Comparison of ENCODE assay signal across 24 cellular contexts in the genomic region with DNA sequence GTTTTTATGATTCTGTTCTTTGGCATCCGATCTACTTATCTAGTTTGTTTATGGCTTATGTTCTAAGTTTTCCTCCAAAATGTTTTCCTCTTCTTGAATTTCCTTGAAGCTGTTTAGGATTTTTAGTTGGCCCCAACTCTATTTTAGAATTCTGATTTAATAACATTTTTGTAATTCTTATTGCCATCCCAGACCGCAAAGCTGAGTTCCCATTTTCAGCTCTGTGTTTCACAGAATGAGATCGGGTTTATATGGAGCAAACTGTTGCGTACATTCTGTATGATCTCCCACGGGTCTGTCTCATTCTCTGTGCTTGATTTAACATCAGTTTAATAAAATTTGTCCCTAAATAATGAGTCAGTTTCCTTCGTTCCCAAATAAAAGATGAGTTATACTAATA. TPM values are rescaled to one million over a fixed set of nuclear protein-coding genes. Genes with fewer than 3 reads are reported as not detected.
DNase-seq lines count a peak whose midpoint lies in the region; ATAC-seq, FAIRE-seq and TF ChIP-seq lines count a peak whose summit lies in the region.
"Had no signal": no experiment of that assay in that cellular context is flagged by ENCODE, and none has a peak within 500 bp of the region (broad histone marks: within the 10 kb centered on the region; RNA-seq: fewer than 3 reads in every experiment).

No MANE protein-coding gene starts in this region.

- no peak for ATAC-seq in stimulated activated naive CD8-positive, alpha-beta T cell treated with anti-CD3 and anti-CD28 coated beads, Interleukin-15, amount 100 ng/mL, for 72 hours
- ATAC-seq in T-cell (replicated peaks in 1 of 4), result no peak
- ATAC-seq in right lobe of liver, result no peak
- no peak for ATAC-seq in HepG2
- ATAC-seq in HG02588 (IDR thresholded peaks at IDR 0.05; ENCODE audit: unreplicated experiment), result no peak

- no peak overlapping the region for H2AFZ ChIP-seq in HepG2 (ENCODE audit: low read length)
- H2AFZ ChIP-seq: hepatocyte had no signal

- H3K4me1 ChIP-seq in right lobe of liver, result no peaks in the 10 kb centered on the region
- H3K4me1 ChIP-seq in HepG2 (ENCODE audit: insufficient read depth, low read length), result peaks cover 28% of the 10 kb centered on the region
- H3K4me1 ChIP-seq: right atrium auricular region had no signal

- CTCF ChIA-PET in T-cell (lab: Charles Lee) (interaction anchor here in 1 of 2 donors (0.9 kb wide), 1 partner anchor 21 kb away, joined by 3 read pairs; no protein-coding TSS in a partner anchor), HepG2 (lab: Yijun Ruan, JAX; ENCODE audit: low intra/inter-chr PET ratio, low total read pairs) (no interaction called here)

- intact Hi-C loops in right lobe of liver (cut with DNase I) (no loop called here), HepG2 (cut with micrococcal nuclease; ENCODE audit: unreplicated experiment) (no loop called here)

- peak overlapping the region; percentile 93 for H3K27ac Mint-ChIP-seq in stimulated activated naive CD8-positive, alpha-beta T cell treated with anti-CD3 and anti-CD28 coated beads, Interleukin-15, Interleukin-2, amounts not matched to agents 100 ng/mL and 50 ng/mL, for 24 hours
- peak overlapping the region in 1 of 2 donors; percentile 82 for H3K27ac Mint-ChIP-seq in stimulated activated naive CD8-positive, alpha-beta T cell treated with anti-CD3 and anti-CD28 coated beads, Interleukin-15, amount 100 ng/mL, for 72 hours
- H3K27ac Mint-ChIP-seq in T-cell, result peak overlapping the region; percentile 94 to 95

- in situ Hi-C loops in HepG2 (cut with HindIII; ENCODE audit: extremely low pct_ligation_motif_present, low pct_unique_long_range_greater_than_20kb), result loop anchor here (5.0 kb wide), 1 partner anchor 113 kb away; no protein-coding TSS in a partner anchor

- no peak overlapping the region for H3K4me2 ChIP-seq in HepG2 (ENCODE audit: low read depth, low read length)
- H3K4me2 ChIP-seq: hepatocyte had no signal

- BruUV-seq in HepG2 (replicated peaks; lab: Mats Ljungman, UMichigan), result no TSS peak

- no peak overlapping the region for H3K9ac ChIP-seq in HepG2 (ENCODE audit: insufficient read depth, low read depth, low read length)

- peak; percentile 74 for FAIRE-seq in endometrium (lab: Jason Lieb, UNC)
- FAIRE-seq in HepG2 (lab: Jason Lieb, UNC), result no peak
- FAIRE-seq: HTR-8/SVneo had no signal

- H3K36me3 ChIP-seq in right lobe of liver (no peaks in the 10 kb centered on the region), HepG2 (replicated peaks in 1 of 2; ENCODE audit: control insufficient read depth in 1 of 2, insufficient read depth in 2 of 2, low read length in 2 of 2) (peaks cover 2 to 37% of the 10 kb centered on the region in 2 experiments)
- H3K36me3 ChIP-seq: HAP-1, right atrium auricular region had no signal

- no peaks in the 10 kb centered on the region for H3K9me3 Mint-ChIP-seq in stimulated activated naive CD8-positive, alpha-beta T cell treated with anti-CD3 and anti-CD28 coated beads, Interleukin-15, Interleukin-2, amounts not matched to agents 100 ng/mL and 50 ng/mL, for 24 hours
- no peaks in the 10 kb centered on the region for H3K9me3 Mint-ChIP-seq in stimulated activated naive CD8-positive, alpha-beta T cell treated with anti-CD3 and anti-CD28 coated beads, Interleukin-15, amount 100 ng/mL, for 72 hours
- no peaks in the 10 kb centered on the region for H3K9me3 Mint-ChIP-seq in T-cell
- H3K9me3 Mint-ChIP-seq: brain had no signal

- 65% methylated on average over 6 of the region's 6 CpGs for WGBS in right lobe of liver (ENCODE audit: insufficient coverage, low coverage, low lambda C conversion rate, missing lambda C conversion rate)
- 95% methylated on average over 6 of the region's 6 CpGs for WGBS in HepG2 (ENCODE audit: low lambda C conversion rate)

- H3K79me2 ChIP-seq in HepG2 (ENCODE audit: insufficient read depth, low read length), result no peaks in the 10 kb centered on the region
- H3K79me2 ChIP-seq: hepatocyte had no signal

- H3K4me3 ChIP-seq in right lobe of liver, result no peak overlapping the region
- no peak overlapping the region for H3K4me3 ChIP-seq in HepG2 (replicated peaks in 1 of 3; ENCODE audit: insufficient read depth in 1 of 3, low read depth in 2 of 3, low read length in 3 of 3)
- H3K4me3 ChIP-seq: HAP-1, hepatocyte, right atrium auricular region, suprapubic skin had no signal

- peaks cover 46% of the 10 kb centered on the region for H3K4me1 Mint-ChIP-seq in stimulated activated naive CD8-positive, alpha-beta T cell treated with anti-CD3 and anti-CD28 coated beads, Interleukin-15, Interleukin-2, amounts not matched to agents 100 ng/mL and 50 ng/mL, for 24 hours (ENCODE audit: low read depth)
- peaks cover 61% of the 10 kb centered on the region for H3K4me1 Mint-ChIP-seq in stimulated activated naive CD8-positive, alpha-beta T cell treated with anti-CD3 and anti-CD28 coated beads, Interleukin-15, amount 100 ng/mL, for 72 hours
- H3K4me1 Mint-ChIP-seq in T-cell, result peaks cover 59 to 73% (median 73%) of the 10 kb centered on the region in 3 donors

- H4K20me1 ChIP-seq in HepG2 (ENCODE audit: insufficient read depth, low read length), result no peaks in the 10 kb centered on the region

- no peaks in the 10 kb centered on the region for H3K27me3 Mint-ChIP-seq in stimulated activated naive CD8-positive, alpha-beta T cell treated with anti-CD3 and anti-CD28 coated beads, Interleukin-15, Interleukin-2, amounts not matched to agents 100 ng/mL and 50 ng/mL, for 24 hours
- H3K27me3 Mint-ChIP-seq in stimulated activated naive CD8-positive, alpha-beta T cell treated with anti-CD3 and anti-CD28 coated beads, Interleukin-15, amount 100 ng/mL, for 72 hours, result no peaks in the 10 kb centered on the region
- no peaks in the 10 kb centered on the region for H3K27me3 Mint-ChIP-seq in T-cell
- H3K27me3 Mint-ChIP-seq: brain had no signal

- TF ChIP-seq CTCF in right lobe of liver (IDR thresholded peaks at IDR 0.05) (no peak), GM20000 (IDR thresholded peaks at IDR 0.05; ENCODE audit: extremely low read depth, missing control alignments) (no peak), HepG2 (CRISPR knock-in tag; IDR thresholded peaks at IDR 0.05) (no peak)

- no peak for TF ChIP-seq EP300 in HepG2 (IDR thresholded peaks at IDR 0.05; ENCODE audit: low read depth in 2 of 2, low read length in 2 of 2)
- TF ChIP-seq EP300 in HepG2 (CRISPR knock-in tag; IDR thresholded peaks at IDR 0.05; ENCODE audit: borderline replicate concordance), result no peak

- TF ChIP-seq RAD21 in HepG2 (CRISPR knock-in tag; IDR thresholded peaks at IDR 0.05), result no peak

- DNase-seq in stimulated activated naive CD8-positive, alpha-beta T cell treated with anti-CD3 and anti-CD28 coated beads, Interleukin-15, amount 100 ng/mL, for 72 hours, result no peak
- DNase-seq in T-cell, result no peak
- DNase-seq in right lobe of liver, result no peak
- no peak for DNase-seq in GM20000 (ENCODE audit: low spot score)
- no peak for DNase-seq in HepG2 (ENCODE audit: low spot score)
- DNase-seq: activated CD4-positive, alpha-beta T cell treated with anti-CD3 and anti-CD28 coated beads for 4 hours; activated effector memory CD4-positive, alpha-beta T cell treated with Interleukin-2 at 50 U/mL for 16 hours; DMS 273 treated with DMSO at 0.1 percent for 48 hours; dorsolateral prefrontal cortex; NCI-H2029 treated with DMSO at 0.1 percent for 48 hours; NCI-H510A treated with DMSO at 0.1 percent for 48 hours; nucleus accumbens; SHP77; stimulated activated CD4-positive, alpha-beta T cell treated with anti-CD3 and anti-CD28 coated beads, Interleukin-1b, Interleukin-23, amount 100 ng/mL, for 48 hours; T1000 had no signal

- H3K9me3 ChIP-seq in right lobe of liver (no peaks in the 10 kb centered on the region), HepG2 (ENCODE audit: low read length) (no peaks in the 10 kb centered on the region)
- H3K9me3 ChIP-seq: HAP-1, right atrium auricular region, suprapubic skin had no signal

- H3K27ac ChIP-seq in right lobe of liver (no peak overlapping the region), HepG2 (ENCODE audit: extremely low read length, insufficient read depth, low read length) (no peak overlapping the region)
- H3K27ac ChIP-seq: hepatocyte, right atrium auricular region had no signal

- no peak overlapping the region for H3K4me3 Mint-ChIP-seq in stimulated activated naive CD8-positive, alpha-beta T cell treated with anti-CD3 and anti-CD28 coated beads, Interleukin-15, Interleukin-2, amounts not matched to agents 100 ng/mL and 50 ng/mL, for 24 hours
- H3K4me3 Mint-ChIP-seq in stimulated activated naive CD8-positive, alpha-beta T cell treated with anti-CD3 and anti-CD28 coated beads, Interleukin-15, amount 100 ng/mL, for 72 hours, result peak overlapping the region in 1 of 2 donors; percentile 9
- H3K4me3 Mint-ChIP-seq in T-cell, result no peak overlapping the region

- H3K27me3 ChIP-seq in right lobe of liver (no peaks in the 10 kb centered on the region), HepG2 (ENCODE audit: control insufficient read depth in 1 of 2, insufficient read depth in 2 of 2, low read length in 2 of 2) (no peaks in the 10 kb centered on the region)
- H3K27me3 ChIP-seq: dorsolateral prefrontal cortex, hepatocyte, right atrium auricular region, suprapubic skin had no signal

- POLR2A ChIA-PET in T-cell (lab: Charles Lee), result interaction anchor here in 1 of 2 donors (1.5 kb wide), 1 partner anchor 46 kb away, joined by 3 read pairs; no protein-coding TSS in a partner anchor
- POLR2A ChIA-PET in HepG2 (lab: Yijun Ruan, JAX), result no interaction called here

- H3K36me3 Mint-ChIP-seq in stimulated activated naive CD8-positive, alpha-beta T cell treated with anti-CD3 and anti-CD28 coated beads, Interleukin-15, Interleukin-2, amounts not matched to agents 100 ng/mL and 50 ng/mL, for 24 hours (ENCODE audit: low read depth), result peaks cover 17% of the 10 kb centered on the region
- peaks cover 49% of the 10 kb centered on the region for H3K36me3 Mint-ChIP-seq in T-cell
- H3K36me3 Mint-ChIP-seq: brain had no signal

- TF ChIP-seq POLR2A in right lobe of liver (IDR thresholded peaks at IDR 0.05) (no peak), HepG2 (IDR thresholded peaks at IDR 0.05; ENCODE audit: insufficient read depth in 1 of 2, low read depth in 2 of 2, low read length in 2 of 2) (no peak)

RNA-seq across cellular contexts. Expression of a gene that starts 59.3 kb away (rescaled TPM):
- total RNA-seq in T-cell (10 to 100 TPM; 30.1 to 47.7 (median 37.9) TPM), right lobe of liver (10 to 100 TPM; 17.8 to 39.8 (median 26.3) TPM), HepG2 (2016; rRNA removed; fragmentation: Illumina TruSeq; extraction: Trizol) (57.2 and 109 TPM in 2 replicates)
- 9.0 and 9.9 TPM in 2 replicates for total RNA-seq in HepG2 (2016; cell fraction: cytosol; rRNA removed; fragmentation: Illumina TruSeq; extraction: Trizol; ENCODE audit: low read depth)
- 54.8 and 107 TPM in 2 replicates for total RNA-seq in HepG2 (2016; cell fraction: insoluble cytoplasmic fraction; rRNA removed; fragmentation: Illumina TruSeq; extraction: Trizol)
- 22.6 and 24.7 TPM in 2 replicates for total RNA-seq in HepG2 (2016; cell fraction: membrane; rRNA removed; fragmentation: Illumina TruSeq; extraction: Trizol)
- 123 and 147 TPM in 2 replicates for total RNA-seq in HepG2 (2016; cell fraction: nucleus; rRNA removed; fragmentation: Illumina TruSeq; extraction: Trizol)
- polyA plus RNA-seq in HepG2 (2011; rRNA removed), result 37.7 and 39.4 TPM in 2 replicates
- 32.1 and 39.3 TPM in 2 replicates for polyA plus RNA-seq in HepG2 (2011; cell fraction: cytosol; rRNA removed)
- 35.3 and 41.8 TPM in 2 replicates for polyA plus RNA-seq in HepG2 (2011; cell fraction: nucleus; rRNA removed)
- polyA plus RNA-seq in HepG2 (2012), result 85.0 and 97.7 TPM in 2 replicates
- polyA plus RNA-seq in HepG2 (2016; cell fraction: cytosol; fragmentation: Illumina TruSeq; extraction: Trizol; ENCODE audit: low read depth), result 7.7 and 8.0 TPM in 2 replicates
- polyA plus RNA-seq in HepG2 (2016; cell fraction: insoluble cytoplasmic fraction; fragmentation: Illumina TruSeq; extraction: Trizol; ENCODE audit: low read depth), result 38.7 and 39.5 TPM in 2 replicates
- polyA plus RNA-seq in HepG2 (2016; cell fraction: membrane; fragmentation: Illumina TruSeq; extraction: Trizol; ENCODE audit: low read depth), result 14.9 and 16.9 TPM in 2 replicates
- polyA plus RNA-seq in HepG2 (2016; cell fraction: nucleus; fragmentation: Illumina TruSeq; extraction: Trizol; ENCODE audit: insufficient read depth, low read depth), result 95.1 and 96.2 TPM in 2 replicates
- 175 TPM in 1 of 2 replicates, not detected in the other for polyA minus RNA-seq in HepG2 (2011; rRNA and poly(A)+ RNA removed; ENCODE audit: low replicate concordance)
- polyA minus RNA-seq in HepG2 (2011; cell fraction: cytosol; rRNA and poly(A)+ RNA removed), result 57.2 and 81.0 TPM in 2 replicates
- 147 and 149 TPM in 2 replicates for polyA minus RNA-seq in HepG2 (2011; cell fraction: nucleus; rRNA and poly(A)+ RNA removed)
